ENCODE assay signal across 10 cellular contexts in genomic region chr22:36191106-36191836, GRCh38. TPM values are rescaled to one million over a fixed set of nuclear protein-coding genes. Genes with fewer than 3 reads are reported as not detected.
DNase-seq lines count a peak whose midpoint lies in the region; ATAC-seq and TF ChIP-seq lines count a peak whose summit lies in the region.
"Had no signal": no experiment of that assay in that cellular context is flagged by ENCODE, and none has a peak within 500 bp of the region (broad histone marks: within the 10 kb centered on the region; RNA-seq: fewer than 3 reads in every experiment).

No MANE protein-coding gene starts in this region.

- DNase-seq in adipocyte (ENCODE audit: low read depth) (peak; percentile 21), fibroblast of mammary gland (ENCODE audit: low read depth) (peak; percentile 75), midbrain (lab: John Stamatoyannopoulos, UW) (peak; percentile 83), transverse colon (peak; percentile 33), SIG-M5 treated with dmso at 0.1 percent for 504 hours (lab: John Stamatoyannopoulos, UW; ENCODE audit: unreplicated experiment) (no peak)
- DNase-seq in stimulated activated naive CD4-positive, alpha-beta T cell (lab: John Stamatoyannopoulos, UW): no peak
- DNase-seq in stimulated activated naive CD8-positive, alpha-beta T cell treated with anti-CD3 and anti-CD28 coated beads, Interleukin-15, amount 100 ng/mL, for 72 hours: no peak
- DNase-seq: MM.1S, NCI-H748 treated with DMSO at 0.1 percent for 48 hours had no signal

- no peaks in the 10 kb centered on the region for H3K9me3 Mint-ChIP-seq in stimulated activated naive CD8-positive, alpha-beta T cell treated with anti-CD3 and anti-CD28 coated beads, Interleukin-15, amount 100 ng/mL, for 72 hours

- intact Hi-C loops in transverse colon (cut with DNase I; ENCODE audit: low total_unique reads): loop anchor here (5.0 kb wide), 1 partner anchor 86 kb away; no protein-coding TSS in a partner anchor

- peaks cover 8% of the 10 kb centered on the region for H3K4me1 ChIP-seq in adipocyte (ENCODE audit: control insufficient read depth, insufficient read depth, low read length)
- peaks cover 0 to 5% (median 0%) of the 10 kb centered on the region in 4 donors for H3K4me1 ChIP-seq in transverse colon

- H3K36me3 ChIP-seq in adipocyte (ENCODE audit: control insufficient read depth, insufficient read depth, low read length, severe bottlenecking) (no peaks in the 10 kb centered on the region), transverse colon (no peaks in the 10 kb centered on the region)

- in situ Hi-C loops in transverse colon (cut with MboI; ENCODE audit: low pct_ligation_motif_present in 1 of 4, low pct_unique_long_range_greater_than_20kb in 1 of 4, low sequenced_read_pairs in 3 of 4): loop anchor here in 3 of 4 donors (10.0 to 25.0 kb wide), 2 partner anchors 94 to 296 kb away; partner anchors contain the start of gene TXN2 (in 2 of the 3)

- H3K27me3 ChIP-seq in adipocyte (replicated peaks; ENCODE audit: control insufficient read depth, insufficient read depth, low read length): no peaks in the 10 kb centered on the region
- no peaks in the 10 kb centered on the region for H3K27me3 ChIP-seq in transverse colon

- H3K4me3 ChIP-seq in adipocyte (ENCODE audit: low read length): no peak overlapping the region
- H3K4me3 ChIP-seq in fibroblast of mammary gland (ENCODE audit: control insufficient read depth, low read depth, low read length): no peak overlapping the region
- no peak overlapping the region for H3K4me3 ChIP-seq in transverse colon

- peak overlapping the region in 3 of 4 donors; percentile 4 to 33 (median 13) for H3K27ac ChIP-seq in transverse colon

- no peak for TF ChIP-seq POLR2A in transverse colon (IDR thresholded peaks at IDR 0.05)

- 73 to 78% methylated on average over 2 to 17 of the region's 17 CpGs for WGBS in transverse colon (ENCODE audit: low coverage in 1 of 2), 2 donors

- no peak overlapping the region for H3K9ac ChIP-seq in adipocyte (ENCODE audit: low read length)

- no peak overlapping the region for H3K27ac Mint-ChIP-seq in stimulated activated naive CD8-positive, alpha-beta T cell treated with anti-CD3 and anti-CD28 coated beads, Interleukin-15, amount 100 ng/mL, for 72 hours

- peaks cover 5% of the 10 kb centered on the region for H3K4me1 Mint-ChIP-seq in stimulated activated naive CD8-positive, alpha-beta T cell treated with anti-CD3 and anti-CD28 coated beads, Interleukin-15, amount 100 ng/mL, for 72 hours

- H3K9me3 ChIP-seq in adipocyte (ENCODE audit: control insufficient read depth, low read length) (no peaks in the 10 kb centered on the region), transverse colon (no peaks in the 10 kb centered on the region)

- TF ChIP-seq CTCF in fibroblast of mammary gland (conservative IDR thresholded peaks at IDR 0.05; ENCODE audit: control insufficient read depth, insufficient read depth, low read depth, low read length) (no peak), transverse colon (IDR thresholded peaks at IDR 0.05) (no peak)

- no peak for ATAC-seq in stimulated activated naive CD8-positive, alpha-beta T cell treated with anti-CD3 and anti-CD28 coated beads, Interleukin-15, amount 100 ng/mL, for 72 hours
- ATAC-seq: HCT116 had no signal

- H3K4me3 Mint-ChIP-seq in stimulated activated naive CD8-positive, alpha-beta T cell treated with anti-CD3 and anti-CD28 coated beads, Interleukin-15, amount 100 ng/mL, for 72 hours: no peak overlapping the region

- no peaks in the 10 kb centered on the region for H3K27me3 Mint-ChIP-seq in stimulated activated naive CD8-positive, alpha-beta T cell treated with anti-CD3 and anti-CD28 coated beads, Interleukin-15, amount 100 ng/mL, for 72 hours

- no peak for TF ChIP-seq EP300 in transverse colon (IDR thresholded peaks at IDR 0.05; ENCODE audit: low read depth)

RNA-seq across cellular contexts. Expression of gene APOL4, which starts 10.3 kb away (rescaled TPM):
- 1 to 10 TPM in 2 of 4 donors, under 1 TPM in 1, not detected in 1; 0.16 to 9.0 (median 1.8) TPM for total RNA-seq in transverse colon

RNA-seq across cellular contexts. Expression of gene APOL3, which starts 30.7 kb away (rescaled TPM):
- 10 to 100 TPM in 3 of 4 donors, 1 to 10 TPM in 1; 8.7 to 53.9 (median 19.4) TPM for total RNA-seq in transverse colon

RNA-seq across cellular contexts. Expression of gene APOL2, which starts 48.1 kb away (rescaled TPM):
- total RNA-seq in transverse colon: 100 to 1,000 TPM in 1 of 4 donors, 10 to 100 TPM in 2, 1 to 10 TPM in 1; 3.8 to 142 (median 47.8) TPM

Comparison
In these comparisons a context has a peak if more than half of its experiments do, and no peak if none do; other contexts are left out.
1. DNase-seq: peak in adipocyte (single experiment), fibroblast of mammary gland (single experiment), midbrain (single experiment) and transverse colon (single experiment); none in stimulated activated naive CD4-positive, alpha-beta T cell (0 of 6), SIG-M5 treated with dmso at 0.1 percent for 504 hours (single experiment) and stimulated activated naive CD8-positive, alpha-beta T cell treated with anti-CD3 and anti-CD28 coated beads, Interleukin-15, amount 100 ng/mL, for 72 hours (0 of 2).